Comparison of ENCODE assay signal across 17 cellular contexts in genomic region chr2:139825726-139826125, GRCh38.
"Had no signal": no experiment of that assay in that cellular context is flagged by ENCODE, and none has a peak within 500 bp of the region (broad histone marks: within the 10 kb centered on the region; RNA-seq: fewer than 3 reads in every experiment).

No MANE protein-coding gene starts in this region.

- H3K4me1 ChIP-seq: gastroesophageal sphincter, heart right ventricle, neural progenitor cell, sigmoid colon had no signal

- H3K27ac ChIP-seq: brain microvascular endothelial cell, gastroesophageal sphincter, heart right ventricle, neural progenitor cell, sigmoid colon had no signal

- H3K27me3 ChIP-seq: brain microvascular endothelial cell, gastroesophageal sphincter, heart right ventricle, neural progenitor cell, sigmoid colon had no signal

- ATAC-seq: activated CD8-positive, alpha-beta T cell treated with anti-CD3 and anti-CD28 coated beads, Interleukin-2, amount 10 ng/mL, durations not matched to agents 7 days and 5 days; activated T-cell treated with anti-CD3 and anti-CD28 coated beads, Interleukin-2, amount 50 U/mL, for 72 hours; gastroesophageal sphincter; heart right ventricle; left cardiac atrium; stimulated activated naive CD8-positive, alpha-beta T cell treated with anti-CD3 and anti-CD28 coated beads, Interleukin-15, amount 100 ng/mL, for 72 hours had no signal

- DNase-seq: activated CD4-positive, alpha-beta T cell treated with anti-CD3 and anti-CD28 coated beads, Interleukin-2, amount 10 ng/mL, durations not matched to agents 24 days and 14 days; activated CD4-positive, CD25-positive, alpha-beta regulatory T cell; activated CD8-positive, alpha-beta memory T cell treated with anti-CD3 and anti-CD28 coated beads, Interleukin-2, amount 50 U/mL, for 48 hours; activated CD8-positive, alpha-beta T cell treated with anti-CD3 and anti-CD28 coated beads, Interleukin-2, amount 10 ng/mL, durations not matched to agents 7 days and 5 days; activated gamma-delta T cell; activated T-cell treated with anti-CD3 and anti-CD28 coated beads, Interleukin-2, amount 50 U/mL, for 72 hours; amniotic stem cell; brain microvascular endothelial cell; cerebellar nuclear complex; heart right ventricle; left cardiac atrium; naive B cell; sigmoid colon; stimulated activated CD4-positive, alpha-beta T cell treated with anti-CD3 and anti-CD28 coated beads, Interleukin-1b, Interleukin-23, amount 100 ng/mL, for 48 hours; stimulated activated naive CD8-positive, alpha-beta T cell treated with anti-CD3 and anti-CD28 coated beads, Interleukin-15, amount 100 ng/mL, for 72 hours had no signal
